ENCODE assay signal across 8 cellular contexts in the genomic region with DNA sequence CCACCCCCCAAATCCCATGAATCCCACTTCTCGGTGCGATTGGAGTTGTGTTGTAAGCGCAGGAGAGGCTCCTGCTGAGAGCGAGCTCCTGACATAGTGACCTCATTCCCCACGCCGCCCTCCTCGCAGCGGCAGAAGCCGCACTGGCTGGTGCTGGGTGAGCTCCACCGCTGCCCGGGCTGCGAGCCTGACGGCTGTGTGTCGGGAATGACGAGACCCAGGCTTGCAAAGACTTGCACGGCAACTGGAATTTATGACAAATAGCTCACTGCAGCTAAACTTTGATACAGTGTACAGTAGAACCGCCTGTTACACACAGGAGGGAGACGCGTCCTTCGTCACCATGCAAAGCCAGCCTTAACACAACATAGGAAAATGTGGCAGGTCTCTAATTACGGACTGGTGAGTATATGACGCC.
DNase-seq lines count a peak whose midpoint lies in the region; ATAC-seq and TF ChIP-seq lines count a peak whose summit lies in the region.

No MANE protein-coding gene starts in this region.

- TF ChIP-seq POLR2A in vagina (IDR thresholded peaks at IDR 0.05) = no peak

- no peaks in the 10 kb centered on the region for H3K27me3 Mint-ChIP-seq in endodermal cell (ENCODE audit: insufficient read depth)
- no peaks in the 10 kb centered on the region for H3K27me3 Mint-ChIP-seq in mesothelial cell of epicardium (ENCODE audit: low read depth)

- H3K27me3 ChIP-seq in endodermal cell (ENCODE audit: control insufficient read depth, insufficient read depth, low read length, poor library complexity, severe bottlenecking) (no peaks in the 10 kb centered on the region), vagina (no peaks in the 10 kb centered on the region)

- H3K4me3 ChIP-seq in endodermal cell (ENCODE audit: low read length) = peak overlapping the region; percentile 75
- H3K4me3 ChIP-seq in vagina = peak overlapping the region; percentile 35 to 39

- TF ChIP-seq CTCF in endodermal cell (conservative IDR thresholded peaks at IDR 0.05) (no peak), mesothelial cell of epicardium (IDR thresholded peaks at IDR 0.05; ENCODE audit: unreplicated experiment) (no peak), vagina (IDR thresholded peaks at IDR 0.05) (no peak)

- H3K27ac Mint-ChIP-seq in endodermal cell (no peak overlapping the region), mesothelial cell of epicardium (no peak overlapping the region)

- peak overlapping the region; percentile 98 for H3K27ac ChIP-seq in endodermal cell (ENCODE audit: low read depth, low read length)
- H3K27ac ChIP-seq in vagina = peak overlapping the region; percentile 40

- H3K36me3 Mint-ChIP-seq in endodermal cell (ENCODE audit: low read depth) (no peaks in the 10 kb centered on the region), mesothelial cell of epicardium (peaks cover 15% of the 10 kb centered on the region)

- H3K36me3 ChIP-seq in endodermal cell (ENCODE audit: control insufficient read depth, insufficient read depth, low read length) = no peaks in the 10 kb centered on the region
- no peaks in the 10 kb centered on the region for H3K36me3 ChIP-seq in vagina

- peaks cover 6% of the 10 kb centered on the region for H3K4me1 ChIP-seq in endodermal cell (ENCODE audit: control insufficient read depth, insufficient read depth, low read length)
- H3K4me1 ChIP-seq in vagina = peaks cover 28% of the 10 kb centered on the region

- no peak for ATAC-seq in GM21528 (IDR thresholded peaks at IDR 0.05; ENCODE audit: low FRiP score, unreplicated experiment)

- H3K9me3 Mint-ChIP-seq in endodermal cell (no peaks in the 10 kb centered on the region), mesothelial cell of epicardium (no peaks in the 10 kb centered on the region)

- peak overlapping the region; percentile 64 for H3K9ac ChIP-seq in endodermal cell (ENCODE audit: extremely low read depth, low read length, poor library complexity, severe bottlenecking)

- peaks cover 2% of the 10 kb centered on the region for H3K4me1 Mint-ChIP-seq in endodermal cell
- H3K4me1 Mint-ChIP-seq in mesothelial cell of epicardium = peaks cover 29% of the 10 kb centered on the region

- WGBS in endodermal cell (ENCODE audit: insufficient coverage in 1 of 2, insufficient read length in 1 of 2), 2 experiments = 15 to 32% methylated on average over 15 to 22 of the region's 22 CpGs

- H3K9me3 ChIP-seq in endodermal cell (ENCODE audit: control insufficient read depth, low read length) (no peaks in the 10 kb centered on the region), vagina (no peaks in the 10 kb centered on the region)

- H3K4me3 Mint-ChIP-seq in endodermal cell (no peak overlapping the region), mesothelial cell of epicardium (no peak overlapping the region)

- intact Hi-C loops in vagina (cut with DNase I) = no loop called here

- DNase-seq in COLO668 (lab: John Stamatoyannopoulos, UW; ENCODE audit: unreplicated experiment) (peak; percentile 29), NCI-H2227 (lab: John Stamatoyannopoulos, UW; ENCODE audit: unreplicated experiment) (peak; percentile 70), endodermal cell (peak; percentile 76), mesothelial cell of epicardium (ENCODE audit: low spot score in 2 of 2, unreplicated experiment in 2 of 2) (peak; percentile 71 to 83), vagina (ENCODE audit: extremely low spot score in 2 of 2) (no peak)
- no peak for DNase-seq in activated CD8-positive, alpha-beta memory T cell treated with anti-CD3 and anti-CD28 coated beads, Interleukin-2, amount 50 U/mL, for 48 hours
- DNase-seq in activated CD8-positive, alpha-beta memory T cell treated with anti-CD3 and anti-CD28 coated beads for 24 hours = no peak

Comparison
In these comparisons a context has a peak if more than half of its experiments do, and no peak if none do; other contexts are left out.
1. DNase-seq: peak in COLO668 (single experiment), NCI-H2227 (single experiment), endodermal cell (single experiment) and mesothelial cell of epicardium (2 of 2); none in vagina (0 of 2), activated CD8-positive, alpha-beta memory T cell treated with anti-CD3 and anti-CD28 coated beads, Interleukin-2, amount 50 U/mL, for 48 hours (single experiment) and activated CD8-positive, alpha-beta memory T cell treated with anti-CD3 and anti-CD28 coated beads for 24 hours (single experiment).